In genomic region chr7:76316984-76317781, GRCh38 we compare ENCODE assay signal across 8 cellular contexts. TPM values are rescaled to one million over a fixed set of nuclear protein-coding genes. Genes with fewer than 3 reads are reported as not detected.
DNase-seq lines count a peak whose midpoint lies in the region; ATAC-seq and TF ChIP-seq lines count a peak whose summit lies in the region.

No MANE protein-coding gene starts in this region.

- no peaks in the 10 kb centered on the region for H3K79me2 ChIP-seq in GM23338 (replicated peaks; ENCODE audit: insufficient read depth)

- H3K36me3 ChIP-seq in GM23338 (ENCODE audit: insufficient read depth) (no peaks in the 10 kb centered on the region), left ventricle myocardium inferior (no peaks in the 10 kb centered on the region), skeletal muscle tissue (ENCODE audit: control insufficient read depth in 3 of 3, insufficient read depth in 3 of 3, low read length in 3 of 3) (no peaks in the 10 kb centered on the region)

- TF ChIP-seq CTCF in GM23338 (conservative IDR thresholded peaks at IDR 0.05; ENCODE audit: low read depth in 2 of 2) (no peak), WTC11 (IDR thresholded peaks at IDR 0.05) (no peak), left ventricle myocardium inferior (IDR thresholded peaks at IDR 0.05; ENCODE audit: borderline replicate concordance) (no peak)

- peak overlapping the region; percentile 90 to 98 (median 97) for H3K9ac ChIP-seq in skeletal muscle tissue (ENCODE audit: low read depth in 1 of 3, low read length in 3 of 3)

- H3K27me3 ChIP-seq in GM23338 (ENCODE audit: insufficient read depth), result no peaks in the 10 kb centered on the region
- H3K27me3 ChIP-seq in left ventricle myocardium inferior (ENCODE audit: low read depth), result no peaks in the 10 kb centered on the region
- H3K27me3 ChIP-seq in skeletal muscle tissue (ENCODE audit: control insufficient read depth in 3 of 3, insufficient read depth in 3 of 3, low read length in 3 of 3), result no peaks in the 10 kb centered on the region

- ATAC-seq in GM23338 (peak; percentile 0; the same call in 2 of the 3 replicates), WTC11 (no peak), GM19397 (IDR thresholded peaks at IDR 0.05; ENCODE audit: unreplicated experiment) (no peak)

- H3K4me1 ChIP-seq in GM23338 (ENCODE audit: insufficient read depth), result peaks cover 15% of the 10 kb centered on the region
- H3K4me1 ChIP-seq in left ventricle myocardium inferior, result peaks cover 38% of the 10 kb centered on the region
- H3K4me1 ChIP-seq in skeletal muscle tissue (ENCODE audit: control insufficient read depth in 3 of 3, insufficient read depth in 3 of 3, low read length in 3 of 3), result peaks cover 29 to 53% (median 35%) of the 10 kb centered on the region in 3 donors

- CTCF ChIA-PET in WTC11 (lab: Charles Lee), result interaction anchor here (0.6 to 3.0 kb wide), 20 partner anchors 8 to 451 kb away, joined by 3 to 19 read pairs (median 3); partner anchors contain the start of genes MDH2 and STYXL1

- peak overlapping the region; percentile 83 for H3K4me3 Mint-ChIP-seq in GM23338
- H3K4me3 Mint-ChIP-seq in WTC11, result peak overlapping the region; percentile 87

- peaks cover 25% of the 10 kb centered on the region for H3K27me3 Mint-ChIP-seq in GM23338 (ENCODE audit: insufficient read depth, low read depth, poor library complexity)
- no peaks in the 10 kb centered on the region for H3K27me3 Mint-ChIP-seq in WTC11 (ENCODE audit: low read depth)

- H3K4me2 ChIP-seq in GM23338, result peak overlapping the region; percentile 83

- intact Hi-C loops in left ventricle myocardium inferior (cut with micrococcal nuclease), result no loop called here

- DNase-seq in GM23338 (ENCODE audit: low spot score), result peak; percentile 40
- DNase-seq in WTC11 (ENCODE audit: low spot score), result no peak
- no peak for DNase-seq in left ventricle myocardium inferior
- no peak for DNase-seq in NCI-H2029 (lab: John Stamatoyannopoulos, UW)
- no peak for DNase-seq in NCI-H2196 (lab: John Stamatoyannopoulos, UW; ENCODE audit: unreplicated experiment)
- no peak for DNase-seq in NCI-H2081 treated with DMSO at 0.1 percent for 48 hours (lab: John Stamatoyannopoulos, UW)

- POLR2A ChIA-PET in WTC11 (lab: Charles Lee), result interaction anchor here (0.6 to 2.8 kb wide), 10 partner anchors 11 to 269 kb away, joined by 3 to 17 read pairs (median 8); partner anchors contain the start of genes MDH2, SSC4D, STYXL1 and YWHAG

- H3K27ac Mint-ChIP-seq in GM23338, result peak overlapping the region; percentile 88
- H3K27ac Mint-ChIP-seq in WTC11, result peak overlapping the region; percentile 99

- no peaks in the 10 kb centered on the region for H3K9me2 ChIP-seq in GM23338 (ENCODE audit: insufficient read depth)

- H3K36me3 Mint-ChIP-seq in GM23338 (ENCODE audit: low read depth) (peaks cover 17% of the 10 kb centered on the region; the same call in 2 of the 3 replicates), WTC11 (no peaks in the 10 kb centered on the region)

- peaks cover 6% of the 10 kb centered on the region for H4K20me1 ChIP-seq in GM23338 (replicated peaks; ENCODE audit: insufficient read depth)

- H3K4me3 ChIP-seq in GM23338 (peak overlapping the region; percentile 50), left ventricle myocardium inferior (peak overlapping the region; percentile 91), skeletal muscle tissue (ENCODE audit: low read length in 3 of 3) (peak overlapping the region; percentile 84 to 95 (median 87))

- H3F3A ChIP-seq in GM23338 (replicated peaks; ENCODE audit: low read depth), result peaks cover 27% of the 10 kb centered on the region

- peaks cover 17% of the 10 kb centered on the region for H3K4me1 Mint-ChIP-seq in GM23338
- H3K4me1 Mint-ChIP-seq in WTC11, result peaks cover 26% of the 10 kb centered on the region

- H3K9me3 Mint-ChIP-seq in GM23338 (no peaks in the 10 kb centered on the region; the same call in 2 of the 3 replicates), WTC11 (no peaks in the 10 kb centered on the region)

- H3K9me3 ChIP-seq in left ventricle myocardium inferior (replicated peaks) (no peaks in the 10 kb centered on the region), skeletal muscle tissue (ENCODE audit: control insufficient read depth in 3 of 3, low read length in 3 of 3) (no peaks in the 10 kb centered on the region)

- H2AFZ ChIP-seq in GM23338, result peak overlapping the region; percentile 53

- H3K27ac ChIP-seq in GM23338 (ENCODE audit: low read depth), result peak overlapping the region; percentile 92
- H3K27ac ChIP-seq in left ventricle myocardium inferior (replicated peaks), result peak overlapping the region; percentile 98
- peak overlapping the region; percentile 95 for H3K27ac ChIP-seq in skeletal muscle tissue (ENCODE audit: low read depth, low read length)

TF ChIP-seq in GM23338, 12 proteins besides CTCF, POLR2A, EP300 and RAD21 (continues in another document):
- TF ChIP-seq CREB1 (CRISPR knock-in tag; IDR thresholded peaks at IDR 0.05; ENCODE audit: low read depth) (no peak), REST (IDR thresholded peaks at IDR 0.05; ENCODE audit: unreplicated experiment) (no peak), EZH2phosphoT487 (IDR thresholded peaks at IDR 0.05; ENCODE audit: unreplicated experiment) (no peak), ZNF331 (CRISPR knock-in tag; IDR thresholded peaks at IDR 0.05; ENCODE audit: low read depth) (no peak), NANOG (IDR thresholded peaks at IDR 0.05; ENCODE audit: borderline replicate concordance) (no peak), JUNB (IDR thresholded peaks at IDR 0.05; ENCODE audit: unreplicated experiment) (no peak), EZH2 (IDR thresholded peaks at IDR 0.05; ENCODE audit: low read depth, unreplicated experiment) (no peak)

TF ChIP-seq in WTC11, 78 proteins besides CTCF, POLR2A, EP300 and RAD21:
- TF ChIP-seq MAX (CRISPR knock-in tag; IDR thresholded peaks at IDR 0.05) (0 out of 2 replicates have a peak, but pooled peaks have one; percentile 15), TEAD4 (CRISPR knock-in tag; IDR thresholded peaks at IDR 0.05) (no peak), FOXP1 (CRISPR knock-in tag; IDR thresholded peaks at IDR 0.05; ENCODE audit: borderline replicate concordance) (peak; percentile 69; the same call in 1 of the 2 replicates), ETV6 (CRISPR knock-in tag; IDR thresholded peaks at IDR 0.05) (peak; percentile 23; the same call in 1 of the 2 replicates)

RNA-seq across cellular contexts. Expression of gene HSPB1, which starts 14.7 kb away (rescaled TPM):
- 47.5 and 48.1 TPM in 2 replicates for total RNA-seq in GM23338 (2014; rRNA removed; shearing (Covaris generic))
- 437 and 458 TPM in 2 replicates for polyA plus RNA-seq in GM23338 (2016; fragmentation: Nextera tagmentation; extraction: Ambion mirVana)
- total RNA-seq in WTC11 (2021), result 202 to 299 TPM (median 285 TPM) in 3 replicates
- total RNA-seq in left ventricle myocardium inferior, result 2,037 TPM
- total RNA-seq in skeletal muscle tissue, result 80.4 TPM

RNA-seq across cellular contexts. Expression of gene YWHAG, which starts 41.6 kb away (rescaled TPM):
- total RNA-seq in GM23338 (2014; rRNA removed; shearing (Covaris generic)), result 179 and 180 TPM in 2 replicates
- 82.2 and 97.0 TPM in 2 replicates for polyA plus RNA-seq in GM23338 (2016; fragmentation: Nextera tagmentation; extraction: Ambion mirVana)
- total RNA-seq in WTC11 (2021), result 192 to 201 TPM (median 200 TPM) in 3 replicates
- total RNA-seq in left ventricle myocardium inferior, result 223 TPM
- total RNA-seq in skeletal muscle tissue, result 86.1 TPM
